Comparison of ENCODE assay signal across 25 cellular contexts in the genomic region with DNA sequence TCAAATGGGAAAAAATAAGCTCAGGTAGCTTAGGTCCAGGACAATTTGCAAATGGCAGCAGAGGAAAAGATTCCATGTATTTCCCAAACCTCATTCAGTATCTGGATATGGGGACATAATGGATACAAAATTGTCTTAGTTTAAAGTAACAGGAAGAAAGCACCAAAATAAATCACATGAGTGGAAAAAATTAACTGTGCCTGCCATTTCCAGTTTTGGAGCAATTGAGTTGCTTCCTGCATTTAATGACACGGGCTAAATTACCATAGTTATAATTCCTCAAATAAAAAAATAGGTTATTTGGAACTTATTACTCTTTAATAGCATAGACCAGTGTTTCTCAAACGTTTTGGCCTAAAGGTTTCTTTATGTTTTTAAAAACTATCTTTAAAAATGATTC. TPM values are rescaled to one million over a fixed set of nuclear protein-coding genes. Genes with fewer than 3 reads are reported as not detected.
"Had no signal": no experiment of that assay in that cellular context is flagged by ENCODE, and none has a peak within 500 bp of the region (broad histone marks: within the 10 kb centered on the region; RNA-seq: fewer than 3 reads in every experiment).

No MANE protein-coding gene starts in this region.

- H3K9me3 ChIP-seq: esophagus squamous epithelium, gastrocnemius medialis, heart right ventricle, left lung, lower lobe of right lung, mucosa of descending colon had no signal

- H3K27me3 ChIP-seq: dorsolateral prefrontal cortex, esophagus squamous epithelium, left lung had no signal

- H3K4me1 ChIP-seq: esophagus squamous epithelium, gastrocnemius medialis, lower lobe of right lung had no signal

- H3K27ac ChIP-seq: coronary artery, dorsolateral prefrontal cortex, epithelial cell of prostate, esophagus squamous epithelium, gastrocnemius medialis, heart right ventricle, left lung, lower lobe of right lung had no signal

- H3K27ac Mint-ChIP-seq: mesothelial cell of epicardium had no signal

- DNase-seq: dermis blood vessel endothelial cell; dorsolateral prefrontal cortex; effector CD4-positive, alpha-beta T cell; effector memory CD4-positive, alpha-beta T cell; erythroblast; esophagus squamous epithelium; foreskin fibroblast; foreskin melanocyte; gastrocnemius medialis; glutamatergic neuron; head of caudate nucleus; heart right ventricle; hippocampal formation; left cardiac atrium; left lung; left ventricle myocardium superior; lower lobe of right lung; mesenchymal stem cell; mucosa of descending colon had no signal

- ATAC-seq: esophagus mucosa, gastrocnemius medialis, heart right ventricle, left cardiac atrium, left lung, left ventricle myocardium superior, lower lobe of right lung, mucosa of descending colon had no signal

- H3K4me3 ChIP-seq: coronary artery, dorsolateral prefrontal cortex, esophagus squamous epithelium, gastrocnemius medialis, heart right ventricle, left lung, lower lobe of right lung, mucosa of descending colon had no signal

- H3K36me3 ChIP-seq: esophagus squamous epithelium, gastrocnemius medialis, heart right ventricle, left lung, lower lobe of right lung had no signal

- H3K36me3 Mint-ChIP-seq: mesothelial cell of epicardium had no signal

- H3K4me1 Mint-ChIP-seq: mesothelial cell of epicardium had no signal

- H3K4me3 Mint-ChIP-seq: mesothelial cell of epicardium had no signal

RNA-seq across cellular contexts. Expression of a gene that starts 22.1 kb away (rescaled TPM):
- total RNA-seq: dermis blood vessel endothelial cell, gastrocnemius medialis, glomerular endothelial cell, left cardiac atrium, left ventricle myocardium superior, lung microvascular endothelial cell had no signal
